Comparison of ENCODE assay signal across 22 cellular contexts in genomic region chr9:115513148-115513547, GRCh38.
"Had no signal": no experiment of that assay in that cellular context is flagged by ENCODE, and none has a peak within 500 bp of the region (broad histone marks: within the 10 kb centered on the region; RNA-seq: fewer than 3 reads in every experiment).

No MANE protein-coding gene starts in this region.

- H3K4me1 ChIP-seq: adrenal gland, gastrocnemius medialis, heart left ventricle, prostate gland, right atrium auricular region, thyroid gland had no signal

- H3K4me3 ChIP-seq: adrenal gland, gastrocnemius medialis, heart left ventricle, prostate gland, right atrium auricular region, thyroid gland had no signal

- H3K36me3 ChIP-seq: adrenal gland, gastrocnemius medialis, heart left ventricle, prostate gland, right atrium auricular region, thyroid gland had no signal

- H3K27me3 ChIP-seq: adrenal gland, gastrocnemius medialis, heart left ventricle, right atrium auricular region, thyroid gland had no signal

- ATAC-seq: activated CD4-positive, CD25-positive, alpha-beta regulatory T cell treated with anti-CD3 and anti-CD28 coated beads, Interleukin-2, amount 50 U/mL, for 24 hours; activated naive CD4-positive, alpha-beta T cell treated with anti-CD3 and anti-CD28 coated beads, Interleukin-2, amount 50 U/mL, for 72 hours; esophagus mucosa; gastrocnemius medialis; heart left ventricle; left ventricle myocardium superior had no signal

- DNase-seq: activated CD8-positive, alpha-beta memory T cell treated with anti-CD3 and anti-CD28 coated beads for 24 hours; activated CD8-positive, alpha-beta memory T cell treated with anti-CD3 and anti-CD28 coated beads, Interleukin-2, amount 50 U/mL, for 48 hours; activated gamma-delta T cell; activated T-cell treated with anti-CD3 and anti-CD28 coated beads, Interleukin-2, amount 50 U/mL, for 48 hours; adrenal gland; cerebellar nuclear complex; effector CD4-positive, alpha-beta T cell; gastrocnemius medialis; heart left ventricle; immature natural killer cell; kidney glomerular epithelial cell; left ventricle myocardium superior; stimulated activated CD4-positive, alpha-beta T cell treated with anti-CD3 and anti-CD28 coated beads, Interleukin-2, amount 100 ng/mL, for 24 hours; stimulated activated naive CD4-positive, alpha-beta T cell treated with Interleukin-2 at 50 U/mL for 16 hours; T1000; thyroid gland had no signal

- FAIRE-seq: bronchial epithelial cell had no signal

- H3K9me3 ChIP-seq: adrenal gland, gastrocnemius medialis, heart left ventricle, prostate gland, right atrium auricular region, thyroid gland had no signal

- H3K27ac ChIP-seq: adrenal gland, gastrocnemius medialis, heart left ventricle, prostate gland, right atrium auricular region, thyroid gland had no signal
